ENCODE assay signal across 8 cellular contexts in the genomic region with DNA sequence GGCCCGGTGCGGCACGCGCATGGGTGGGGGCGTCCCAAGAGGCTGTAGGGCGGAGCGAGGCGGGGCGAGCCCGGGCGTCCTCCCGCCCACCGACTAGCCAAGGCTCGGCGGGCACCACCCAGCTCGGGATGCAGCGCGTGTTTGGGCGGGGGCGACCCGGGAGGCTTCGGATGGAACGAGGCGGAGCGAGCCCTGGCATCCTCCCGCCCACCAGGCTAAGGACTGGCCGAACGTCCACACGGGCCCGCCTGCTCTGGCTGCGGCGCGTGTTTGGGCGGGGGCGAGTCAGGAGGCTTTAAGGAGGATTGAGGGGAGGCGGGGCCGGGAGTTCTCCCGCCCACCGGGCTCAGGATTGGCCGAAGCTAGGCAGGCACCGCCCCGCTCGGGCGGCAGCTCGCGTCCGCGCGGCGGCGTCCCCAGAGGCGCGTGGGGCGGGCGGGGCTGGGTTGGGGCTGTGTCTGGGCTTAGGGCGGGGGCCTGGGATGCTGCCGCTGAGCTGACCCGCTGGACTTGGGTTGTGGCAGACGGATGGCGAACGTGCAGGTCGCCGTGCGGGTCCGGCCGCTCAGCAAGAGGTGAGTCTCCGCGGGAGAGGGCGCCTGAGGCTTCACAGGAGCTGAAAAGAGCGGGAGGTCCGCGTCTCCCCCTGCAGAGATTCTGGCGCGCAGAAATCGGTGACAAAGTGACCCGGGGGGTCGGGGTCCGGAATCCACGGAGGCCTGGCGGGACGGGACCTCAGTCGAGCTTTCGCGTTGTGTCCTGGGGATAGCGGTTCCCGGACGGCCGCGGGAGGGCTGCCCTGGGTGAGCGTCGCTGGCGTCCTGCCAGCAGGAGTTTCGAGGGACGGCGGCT. TPM values are rescaled to one million over a fixed set of nuclear protein-coding genes. Genes with fewer than 3 reads are reported as not detected.
DNase-seq lines count a peak whose midpoint lies in the region; ATAC-seq and TF ChIP-seq lines count a peak whose summit lies in the region.

STARD9 (plus strand) TSS at position 419 of the 852 bp plus-strand sequence; CDS start at position 529, 110 bp downstream.

- ATAC-seq in gastroesophageal sphincter, result peak; percentile 97

- H3K27me3 Mint-ChIP-seq in HFFc6 (ENCODE audit: insufficient read depth), result peaks cover 2% of the 10 kb centered on the region; the same call in 1 of the 2 replicates

- peak; percentile 13; the same call in 1 of the 2 replicates for TF ChIP-seq CTCF in HFFc6 (IDR thresholded peaks at IDR 0.05)
- TF ChIP-seq CTCF in gastroesophageal sphincter (IDR thresholded peaks at IDR 0.05), result peak in 2 of 4 experiments; percentile 13 to 17
- TF ChIP-seq CTCF in neutrophil (IDR thresholded peaks at IDR 0.05), result peak; percentile 45
- TF ChIP-seq CTCF in subcutaneous adipose tissue (IDR thresholded peaks at IDR 0.05; ENCODE audit: low read depth), result no peak

- H3K36me3 ChIP-seq in gastroesophageal sphincter (no peaks in the 10 kb centered on the region), neutrophil (no peaks in the 10 kb centered on the region)

- H3K4me3 Mint-ChIP-seq in HFFc6, result peak within 1 kb of the TSS; percentile 98

- no peaks in the 10 kb centered on the region for H3K9me3 Mint-ChIP-seq in HFFc6

- no peaks in the 10 kb centered on the region for H3K36me3 Mint-ChIP-seq in HFFc6 (ENCODE audit: low read depth)

- peak within 1 kb of the TSS; percentile 81 to 93 for H3K4me3 ChIP-seq in gastroesophageal sphincter
- peak within 1 kb of the TSS; percentile 75 to 76 for H3K4me3 ChIP-seq in neutrophil (ENCODE audit: low read depth in 1 of 2, low read length in 1 of 2)

- H3K27ac Mint-ChIP-seq in HFFc6, result peak within 1 kb of the TSS; percentile 82

- peak; percentile 75 to 77 for TF ChIP-seq POLR2A in gastroesophageal sphincter (IDR thresholded peaks at IDR 0.05)

- H3K27me3 ChIP-seq in gastroesophageal sphincter (no peaks in the 10 kb centered on the region), neutrophil (peaks cover 70% of the 10 kb centered on the region)

- in situ Hi-C loops in SK-MEL-5 (cut with HindIII; ENCODE audit: low pct_unique_long_range_greater_than_20kb, low sequenced_read_pairs), result no loop called here

- no peaks in the 10 kb centered on the region for H3K9me3 ChIP-seq in gastroesophageal sphincter
- no peaks in the 10 kb centered on the region for H3K9me3 ChIP-seq in neutrophil

- TF ChIP-seq EP300 in gastroesophageal sphincter (IDR thresholded peaks at IDR 0.05), result no peak

- 0% methylated on average over 2 to 12 of the region's 95 CpGs for WGBS in gastroesophageal sphincter (ENCODE audit: low coverage in 1 of 2), 2 donors

- DNase-seq in GM04504 (ENCODE audit: low read depth) (peak; percentile 97), HFFc6 (peak; percentile 98), NAMALWA (ENCODE audit: low spot score) (peak; percentile 96), SK-MEL-5 (ENCODE audit: low read depth, low spot score) (peak; percentile 98)
- peak; percentile 96 for DNase-seq in activated naive CD4-positive, alpha-beta T cell treated with Interleukin-2 at 50 U/mL for 16 hours

- peaks cover 28% of the 10 kb centered on the region for H3K4me1 Mint-ChIP-seq in HFFc6 (ENCODE audit: low read depth)

- H3K27ac ChIP-seq in gastroesophageal sphincter (peak within 1 kb of the TSS; percentile 83 to 98 (median 95)), neutrophil (peak within 1 kb of the TSS; percentile 22)

- H3K4me1 ChIP-seq in gastroesophageal sphincter (peaks cover 0 to 54% (median 13%) of the 10 kb centered on the region in 3 donors), neutrophil (ENCODE audit: control insufficient read depth in 1 of 2, insufficient read depth in 1 of 2, low read depth in 1 of 2, low read length in 1 of 2) (peaks cover 16 to 17% of the 10 kb centered on the region in 2 experiments)

RNA-seq across cellular contexts. Expression of gene STARD9, which starts in this region (rescaled TPM):
- 1 to 10 TPM; 1.9 to 2.8 (median 2.3) TPM for total RNA-seq in HFFc6 (2021; fragmentation: NEBNext Ultra II Directional; extraction: Animal tissue kit (Norgen Biotek cat#: 25700))
- 2.1 and 2.2 TPM in 2 replicates for total RNA-seq in SK-MEL-5 (2014; rRNA removed; shearing (Covaris generic))
- 1.5 and 2.4 TPM in 2 replicates for polyA plus RNA-seq in SK-MEL-5 (2015; cell fraction: cytosol; rRNA removed)
- 11.9 and 17.9 TPM in 2 replicates for polyA plus RNA-seq in SK-MEL-5 (2015; cell fraction: nucleus; rRNA removed)
- total RNA-seq in gastroesophageal sphincter (10 to 100 TPM; 15.5 to 78.4 (median 29.1) TPM), subcutaneous adipose tissue (10 to 100 TPM; 25.6 to 79.5 (median 39.8) TPM)

Comparison
In these comparisons a context has a peak if more than half of its experiments do, and no peak if none do; other contexts are left out.
1. Peak in every context shown above with its lines: DNase-seq, ATAC-seq, H3K4me3 ChIP-seq and H3K27ac ChIP-seq.